8 cellular contexts compared by ENCODE assay signal in the genomic region with DNA sequence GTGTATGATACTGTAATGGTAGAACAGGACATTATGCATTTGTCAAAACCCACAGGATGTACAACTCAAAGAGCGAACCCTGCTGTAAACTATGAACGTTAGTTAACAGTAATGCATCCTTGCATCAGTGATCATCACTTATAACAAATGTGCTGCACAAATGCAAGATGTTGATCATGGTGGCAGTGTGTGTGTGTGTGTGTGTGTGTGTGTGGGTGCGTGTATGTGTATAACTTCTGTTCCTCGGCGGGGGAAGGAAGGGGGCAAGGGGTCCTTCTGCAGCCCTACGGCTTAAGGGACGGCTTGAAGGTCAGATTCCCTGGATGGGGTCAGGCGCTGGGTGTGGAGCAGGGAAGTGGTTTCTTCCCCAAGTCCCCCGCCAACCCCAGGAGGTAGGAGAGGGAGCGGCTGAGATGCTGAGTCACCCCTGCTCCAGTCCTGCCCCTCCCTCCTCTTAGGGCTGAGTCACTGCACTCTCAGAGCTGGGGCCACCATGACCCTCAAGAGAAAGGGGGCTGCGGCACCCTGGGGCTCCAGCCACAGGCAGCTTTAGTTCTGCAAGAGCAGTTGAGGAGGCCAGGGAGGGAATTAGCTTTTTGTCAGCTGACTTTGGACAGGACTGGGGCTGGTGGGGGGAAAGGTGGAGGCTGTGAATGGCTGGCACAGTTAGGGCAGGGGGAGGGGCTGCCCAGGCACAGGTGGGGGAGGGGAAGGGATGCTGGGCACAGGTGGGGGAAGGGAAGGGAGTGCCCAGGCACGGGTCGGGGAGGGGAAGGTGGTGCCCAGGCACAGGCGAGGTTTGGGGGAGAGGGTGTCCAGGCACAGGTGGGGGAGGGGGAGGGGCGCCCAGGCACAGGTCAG. TPM values are rescaled to one million over a fixed set of nuclear protein-coding genes. Genes with fewer than 3 reads are reported as not detected.
DNase-seq lines count a peak whose midpoint lies in the region; ATAC-seq and TF ChIP-seq lines count a peak whose summit lies in the region.

No MANE protein-coding gene starts in this region.

- no peak for TF ChIP-seq POLR2A in erythroblast (IDR thresholded peaks at IDR 0.05; ENCODE audit: low read length)

- intact Hi-C loops in activated CD8-positive, alpha-beta T cell treated with anti-CD3 and anti-CD28 coated beads for 36 hours (cut with micrococcal nuclease) = no loop called here

- peak overlapping the region; percentile 75 for H3K27ac Mint-ChIP-seq in activated CD8-positive, alpha-beta T cell treated with anti-CD3 and anti-CD28 coated beads for 36 hours

- CTCF ChIA-PET in activated CD8-positive, alpha-beta T cell treated with anti-CD3 and anti-CD28 coated beads for 36 hours (lab: Charles Lee) = interaction anchor here (1.1 to 2.2 kb wide), 4 partner anchors 15 to 120 kb away, joined by 3 to 10 read pairs (median 6); no protein-coding TSS in a partner anchor

- no peaks in the 10 kb centered on the region for H3K36me3 Mint-ChIP-seq in activated CD8-positive, alpha-beta T cell treated with anti-CD3 and anti-CD28 coated beads for 36 hours (ENCODE audit: low read depth)

- no peak for TF ChIP-seq CTCF in activated CD8-positive, alpha-beta T cell treated with anti-CD3 and anti-CD28 coated beads for 36 hours (IDR thresholded peaks at IDR 0.05)
- TF ChIP-seq CTCF in omental fat pad (IDR thresholded peaks at IDR 0.05) = no peak

- ATAC-seq in activated CD8-positive, alpha-beta T cell treated with anti-CD3 and anti-CD28 coated beads for 36 hours = peak; percentile 96
- ATAC-seq in omental fat pad (ENCODE audit: low FRiP score) = peak; percentile 92
- ATAC-seq in HG02678 (IDR thresholded peaks at IDR 0.05; ENCODE audit: unreplicated experiment) = no peak
- ATAC-seq in HG02642 (IDR thresholded peaks at IDR 0.05; ENCODE audit: poor library complexity, unreplicated experiment) = no peak

- DNase-seq in DMS53 treated with DMSO at 0.1 percent for 48 hours (lab: John Stamatoyannopoulos, UW; ENCODE audit: unreplicated experiment) = peak; percentile 22
- DNase-seq in NCI-H2227 (lab: John Stamatoyannopoulos, UW; ENCODE audit: unreplicated experiment) = peak; percentile 72
- DNase-seq in activated CD8-positive, alpha-beta T cell treated with anti-CD3 and anti-CD28 coated beads for 36 hours = peak; percentile 77
- peak; percentile 92 to 93 for DNase-seq in erythroblast (lab: John Stamatoyannopoulos, UW)
- no peak for DNase-seq in omental fat pad (ENCODE audit: low spot score)
- no peak for DNase-seq in NCI-H1105 (lab: John Stamatoyannopoulos, UW)

- peak overlapping the region; percentile 18 for H3K4me3 Mint-ChIP-seq in activated CD8-positive, alpha-beta T cell treated with anti-CD3 and anti-CD28 coated beads for 36 hours

- POLR2A ChIA-PET in activated CD8-positive, alpha-beta T cell treated with anti-CD3 and anti-CD28 coated beads for 36 hours (lab: Charles Lee) = interaction anchor here (0.6 to 1.9 kb wide), 3 partner anchors 11 to 1090 kb away, joined by 3 to 5 read pairs (median 4); no protein-coding TSS in a partner anchor

- H3K9me3 Mint-ChIP-seq in activated CD8-positive, alpha-beta T cell treated with anti-CD3 and anti-CD28 coated beads for 36 hours = no peaks in the 10 kb centered on the region

- no peaks in the 10 kb centered on the region for H3K27me3 Mint-ChIP-seq in activated CD8-positive, alpha-beta T cell treated with anti-CD3 and anti-CD28 coated beads for 36 hours

- peaks cover 18% of the 10 kb centered on the region for H3K4me1 Mint-ChIP-seq in activated CD8-positive, alpha-beta T cell treated with anti-CD3 and anti-CD28 coated beads for 36 hours (ENCODE audit: low read depth)

RNA-seq across cellular contexts. Expression of a gene that starts 8.8 kb away (rescaled TPM):
- 10 to 100 TPM; 44.9 to 45.6 TPM for total RNA-seq in activated CD8-positive, alpha-beta T cell treated with anti-CD3 and anti-CD28 coated beads for 36 hours
- 1,000 to 10,000 TPM in 1 of 4 donors, 100 to 1,000 TPM in 3; 359 to 1,165 (median 624) TPM for total RNA-seq in omental fat pad

RNA-seq across cellular contexts. Expression of a gene that starts 22.1 kb away (rescaled TPM):
- under 1 TPM; 0.07 to 0.31 TPM for total RNA-seq in activated CD8-positive, alpha-beta T cell treated with anti-CD3 and anti-CD28 coated beads for 36 hours
- 1 to 10 TPM in 3 of 4 donors, under 1 TPM in 1; 0.79 to 2.3 (median 1.6) TPM for total RNA-seq in omental fat pad

Comparison
In these comparisons a context has a peak if more than half of its experiments do, and no peak if none do; other contexts are left out.
1. DNase-seq: peak in DMS53 treated with DMSO at 0.1 percent for 48 hours (single experiment), NCI-H2227 (single experiment), activated CD8-positive, alpha-beta T cell treated with anti-CD3 and anti-CD28 coated beads for 36 hours (single experiment) and erythroblast (2 of 2); none in omental fat pad (single experiment) and NCI-H1105 (single experiment).
2. ATAC-seq: peak in activated CD8-positive, alpha-beta T cell treated with anti-CD3 and anti-CD28 coated beads for 36 hours (single experiment) and omental fat pad (single experiment); none in HG02678 (single experiment) and HG02642 (single experiment).
3. RNA of a gene that starts 8.8 kb away (total RNA-seq): 359 to 1,165 TPM in omental fat pad; 44.9 to 45.6 TPM in activated CD8-positive, alpha-beta T cell treated with anti-CD3 and anti-CD28 coated beads for 36 hours; every median in the first group is over 4 times any median in the second.